In genomic region chr2:61885896-61886603, GRCh38 we compare ENCODE assay signal across 1 cellular context.
TF ChIP-seq lines count a peak whose summit lies in the region.

No MANE protein-coding gene starts in this region.

TF ChIP-seq in endothelial cell of umbilical vein, 7 proteins besides CTCF, POLR2A, EP300 and RAD21 (continued from another document):
- TF ChIP-seq MAX (IDR thresholded peaks at IDR 0.05; ENCODE audit: insufficient read depth, insufficient read length) (no peak), GATA2 (IDR thresholded peaks at IDR 0.05; ENCODE audit: insufficient read depth, insufficient read length, low read depth, low read length) (no peak)
TF ChIP-seq in endothelial cell of umbilical vein: peak in this region for 0.
